1 cellular context compared by ENCODE assay signal in the genomic region with DNA sequence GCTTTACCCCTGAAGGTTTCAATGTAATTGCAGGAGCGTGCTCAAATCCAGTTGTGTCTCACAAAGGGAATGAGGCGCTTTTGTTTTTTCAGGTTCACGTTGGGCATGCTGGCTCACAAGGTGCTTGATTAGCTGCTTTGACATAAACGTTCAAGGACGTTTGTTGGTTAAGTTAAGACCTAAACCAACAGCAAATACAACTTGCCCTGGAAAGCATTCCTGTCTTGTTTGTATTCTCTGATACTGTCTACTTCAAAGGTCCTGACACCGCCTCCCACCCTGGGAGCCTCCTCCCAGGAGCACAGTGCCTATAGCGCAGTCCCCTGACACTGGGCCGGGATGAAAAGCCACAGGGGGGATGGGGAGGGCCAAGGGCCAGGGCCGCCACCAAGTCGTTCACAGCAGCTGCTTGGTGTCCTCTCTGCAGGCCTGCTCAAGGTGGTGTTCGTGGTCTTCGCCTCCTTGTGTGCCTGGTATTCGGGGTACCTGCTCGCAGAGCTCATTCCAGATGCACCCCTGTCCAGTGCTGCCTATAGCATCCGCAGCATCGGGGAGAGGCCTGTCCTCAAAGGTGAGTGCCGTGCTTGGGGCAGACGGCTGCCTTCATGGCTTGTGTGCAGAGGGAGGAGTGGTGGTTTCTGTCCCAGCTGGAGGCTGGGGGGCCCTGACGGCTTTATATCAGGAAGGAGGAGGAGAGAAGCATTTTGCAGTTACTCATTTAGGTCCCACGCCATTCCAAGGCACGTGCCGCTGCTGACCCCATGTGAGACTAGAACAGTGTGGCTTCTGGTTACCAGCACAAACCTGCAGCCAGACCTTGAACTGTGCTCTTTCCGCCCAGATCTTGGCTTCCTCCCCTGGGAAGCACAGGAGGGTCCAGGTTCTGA.
TF ChIP-seq lines count a peak whose summit lies in the region.

No MANE protein-coding gene starts in this region.

TF ChIP-seq in HepG2, 621 proteins besides CTCF, POLR2A, EP300 and RAD21 (continued from another document and continues in another):
- TF ChIP-seq FOXK1 (CRISPR knock-in tag; IDR thresholded peaks at IDR 0.05; ENCODE audit: borderline replicate concordance, low read depth), result peak; percentile 73; the same call in 1 of the 2 replicates
- TF ChIP-seq NFE2L2 (IDR thresholded peaks at IDR 0.05; ENCODE audit: low read length), result no peak
- TF ChIP-seq, protein P1, sequence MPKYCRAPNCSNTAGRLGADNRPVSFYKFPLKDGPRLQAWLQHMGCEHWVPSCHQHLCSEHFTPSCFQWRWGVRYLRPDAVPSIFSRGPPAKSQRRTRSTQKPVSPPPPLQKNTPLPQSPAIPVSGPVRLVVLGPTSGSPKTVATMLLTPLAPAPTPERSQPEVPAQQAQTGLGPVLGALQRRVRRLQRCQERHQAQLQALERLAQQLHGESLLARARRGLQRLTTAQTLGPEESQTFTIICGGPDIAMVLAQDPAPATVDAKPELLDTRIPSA (CRISPR knock-in tag; IDR thresholded peaks at IDR 0.05; ENCODE audit: borderline replicate concordance), result no peak
- 0 out of 2 replicates have a peak, but pooled peaks have one; percentile 72 for TF ChIP-seq ZNF543 (CRISPR knock-in tag; IDR thresholded peaks at IDR 0.05)
- no peak for TF ChIP-seq ATF1 (CRISPR knock-in tag; IDR thresholded peaks at IDR 0.05)
- peak; percentile 85 for TF ChIP-seq NR2F6 (IDR thresholded peaks at IDR 0.05)
- peak; percentile 90 for TF ChIP-seq NR2F6 (CRISPR knock-in tag; IDR thresholded peaks at IDR 0.05)
- TF ChIP-seq POLR2AphosphoS2 (IDR thresholded peaks at IDR 0.05; ENCODE audit: low read depth, low read length), result no peak
- TF ChIP-seq KDM6A (CRISPR knock-in tag; IDR thresholded peaks at IDR 0.05; ENCODE audit: low read depth), result peak; percentile 96
- TF ChIP-seq MTA3 (CRISPR knock-in tag; IDR thresholded peaks at IDR 0.05), result no peak
- TF ChIP-seq ZSCAN21 (CRISPR knock-in tag; IDR thresholded peaks at IDR 0.05; ENCODE audit: borderline replicate concordance), result peak; percentile 23; the same call in 1 of the 2 replicates
- no peak for TF ChIP-seq NPAS2 (CRISPR knock-in tag; IDR thresholded peaks at IDR 0.05; ENCODE audit: borderline replicate concordance)
- TF ChIP-seq FOXM1 (CRISPR knock-in tag; IDR thresholded peaks at IDR 0.05), result no peak
- TF ChIP-seq, protein P2, sequence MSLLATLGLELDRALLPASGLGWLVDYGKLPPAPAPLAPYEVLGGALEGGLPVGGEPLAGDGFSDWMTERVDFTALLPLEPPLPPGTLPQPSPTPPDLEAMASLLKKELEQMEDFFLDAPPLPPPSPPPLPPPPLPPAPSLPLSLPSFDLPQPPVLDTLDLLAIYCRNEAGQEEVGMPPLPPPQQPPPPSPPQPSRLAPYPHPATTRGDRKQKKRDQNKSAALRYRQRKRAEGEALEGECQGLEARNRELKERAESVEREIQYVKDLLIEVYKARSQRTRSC (CRISPR knock-in tag; IDR thresholded peaks at IDR 0.05; ENCODE audit: low read depth), result no peak
- TF ChIP-seq, protein P3, sequence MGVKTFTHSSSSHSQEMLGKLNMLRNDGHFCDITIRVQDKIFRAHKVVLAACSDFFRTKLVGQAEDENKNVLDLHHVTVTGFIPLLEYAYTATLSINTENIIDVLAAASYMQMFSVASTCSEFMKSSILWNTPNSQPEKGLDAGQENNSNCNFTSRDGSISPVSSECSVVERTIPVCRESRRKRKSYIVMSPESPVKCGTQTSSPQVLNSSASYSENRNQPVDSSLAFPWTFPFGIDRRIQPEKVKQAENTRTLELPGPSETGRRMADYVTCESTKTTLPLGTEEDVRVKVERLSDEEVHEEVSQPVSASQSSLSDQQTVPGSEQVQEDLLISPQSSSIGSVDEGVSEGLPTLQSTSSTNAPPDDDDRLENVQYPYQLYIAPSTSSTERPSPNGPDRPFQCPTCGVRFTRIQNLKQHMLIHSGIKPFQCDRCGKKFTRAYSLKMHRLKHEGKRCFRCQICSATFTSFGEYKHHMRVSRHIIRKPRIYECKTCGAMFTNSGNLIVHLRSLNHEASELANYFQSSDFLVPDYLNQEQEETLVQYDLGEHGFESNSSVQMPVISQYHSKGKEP (CRISPR knock-in tag; IDR thresholded peaks at IDR 0.05), result no peak
- no peak for TF ChIP-seq IKZF1 (IDR thresholded peaks at IDR 0.05)
- TF ChIP-seq, protein P4, sequence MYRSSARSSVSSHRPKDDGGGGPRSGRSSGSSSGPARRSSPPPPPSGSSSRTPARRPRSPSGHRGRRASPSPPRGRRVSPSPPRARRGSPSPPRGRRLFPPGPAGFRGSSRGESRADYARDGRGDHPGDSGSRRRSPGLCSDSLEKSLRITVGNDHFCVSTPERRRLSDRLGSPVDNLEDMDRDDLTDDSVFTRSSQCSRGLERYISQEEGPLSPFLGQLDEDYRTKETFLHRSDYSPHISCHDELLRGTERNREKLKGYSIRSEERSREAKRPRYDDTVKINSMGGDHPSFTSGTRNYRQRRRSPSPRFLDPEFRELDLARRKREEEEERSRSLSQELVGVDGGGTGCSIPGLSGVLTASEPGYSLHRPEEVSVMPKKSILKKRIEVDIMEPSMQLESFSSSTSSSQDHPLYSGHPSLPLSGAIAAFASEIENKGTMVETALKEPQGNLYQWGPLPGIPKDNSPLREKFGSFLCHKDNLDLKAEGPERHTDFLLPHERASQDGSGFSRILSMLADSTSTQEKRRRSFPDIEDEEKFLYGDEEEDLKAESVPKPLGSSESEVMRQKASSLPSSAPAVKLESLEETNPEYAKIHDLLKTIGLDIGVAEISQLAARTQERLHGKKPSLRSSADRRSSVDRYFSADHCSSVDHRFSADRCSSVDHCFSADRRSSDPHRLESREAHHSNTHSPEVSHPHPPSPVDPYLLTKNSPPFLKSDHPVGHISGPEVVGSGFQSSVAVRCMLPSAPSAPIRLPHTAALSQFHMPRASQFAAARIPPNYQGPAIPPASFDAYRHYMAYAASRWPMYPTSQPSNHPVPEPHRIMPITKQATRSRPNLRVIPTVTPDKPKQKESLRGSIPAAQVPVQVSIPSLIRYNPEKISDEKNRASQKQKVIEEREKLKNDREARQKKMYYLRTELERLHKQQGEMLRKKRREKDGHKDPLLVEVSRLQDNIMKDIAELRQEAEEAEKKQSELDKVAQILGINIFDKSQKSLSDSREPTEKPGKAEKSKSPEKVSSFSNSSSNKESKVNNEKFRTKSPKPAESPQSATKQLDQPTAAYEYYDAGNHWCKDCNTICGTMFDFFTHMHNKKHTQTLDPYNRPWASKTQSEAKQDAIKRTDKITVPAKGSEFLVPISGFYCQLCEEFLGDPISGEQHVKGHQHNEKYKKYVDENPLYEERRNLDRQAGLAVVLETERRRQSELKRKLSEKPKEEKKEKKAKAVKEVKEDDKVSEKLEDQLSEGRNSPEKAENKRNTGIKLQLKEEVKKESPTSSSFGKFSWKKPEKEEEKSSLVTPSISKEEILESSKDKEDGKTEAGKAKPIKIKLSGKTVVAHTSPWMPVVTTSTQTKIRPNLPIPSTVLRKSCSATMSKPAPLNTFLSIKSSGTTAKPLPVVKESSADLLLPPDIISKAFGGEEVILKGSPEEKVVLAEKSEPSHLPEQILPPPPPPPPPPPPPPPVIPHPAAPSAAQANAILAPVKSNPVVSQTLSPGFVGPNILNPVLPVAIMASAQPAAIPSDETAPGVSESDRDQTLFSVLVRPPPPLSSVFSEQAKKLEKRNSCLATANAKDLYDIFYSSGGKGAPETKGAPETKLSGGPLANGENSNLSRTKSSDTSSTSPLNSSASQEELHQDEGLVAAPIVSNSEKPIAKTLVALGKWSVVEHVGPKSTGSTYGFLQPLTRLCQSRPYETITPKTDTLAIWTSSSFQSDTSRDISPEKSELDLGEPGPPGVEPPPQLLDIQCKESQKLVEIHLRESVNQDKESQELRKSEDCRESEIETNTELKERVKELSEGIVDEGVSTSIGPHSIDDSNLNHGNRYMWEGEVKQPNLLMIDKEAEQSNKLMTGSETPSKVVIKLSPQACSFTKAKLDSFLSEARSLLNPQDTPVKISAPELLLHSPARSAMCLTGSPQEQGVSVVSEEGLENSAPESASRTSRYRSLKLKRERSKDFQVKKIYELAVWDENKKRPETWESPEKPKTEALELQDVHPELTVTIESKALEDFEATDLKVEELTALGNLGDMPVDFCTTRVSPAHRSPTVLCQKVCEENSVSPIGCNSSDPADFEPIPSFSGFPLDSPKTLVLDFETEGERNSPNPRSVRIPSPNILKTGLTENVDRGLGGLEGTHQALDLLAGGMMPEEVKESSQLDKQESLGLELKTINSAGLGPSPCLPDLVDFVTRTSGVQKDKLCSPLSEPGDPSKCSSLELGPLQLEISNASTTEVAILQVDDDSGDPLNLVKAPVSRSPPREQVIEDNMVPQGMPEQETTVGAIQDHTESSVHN (CRISPR knock-in tag; IDR thresholded peaks at IDR 0.05), result no peak
- TF ChIP-seq, protein P5, sequence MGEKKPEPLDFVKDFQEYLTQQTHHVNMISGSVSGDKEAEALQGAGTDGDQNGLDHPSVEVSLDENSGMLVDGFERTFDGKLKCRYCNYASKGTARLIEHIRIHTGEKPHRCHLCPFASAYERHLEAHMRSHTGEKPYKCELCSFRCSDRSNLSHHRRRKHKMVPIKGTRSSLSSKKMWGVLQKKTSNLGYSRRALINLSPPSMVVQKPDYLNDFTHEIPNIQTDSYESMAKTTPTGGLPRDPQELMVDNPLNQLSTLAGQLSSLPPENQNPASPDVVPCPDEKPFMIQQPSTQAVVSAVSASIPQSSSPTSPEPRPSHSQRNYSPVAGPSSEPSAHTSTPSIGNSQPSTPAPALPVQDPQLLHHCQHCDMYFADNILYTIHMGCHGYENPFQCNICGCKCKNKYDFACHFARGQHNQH (CRISPR knock-in tag; IDR thresholded peaks at IDR 0.05), result peak; percentile 43; the same call in 1 of the 2 replicates
- TF ChIP-seq, protein P6, sequence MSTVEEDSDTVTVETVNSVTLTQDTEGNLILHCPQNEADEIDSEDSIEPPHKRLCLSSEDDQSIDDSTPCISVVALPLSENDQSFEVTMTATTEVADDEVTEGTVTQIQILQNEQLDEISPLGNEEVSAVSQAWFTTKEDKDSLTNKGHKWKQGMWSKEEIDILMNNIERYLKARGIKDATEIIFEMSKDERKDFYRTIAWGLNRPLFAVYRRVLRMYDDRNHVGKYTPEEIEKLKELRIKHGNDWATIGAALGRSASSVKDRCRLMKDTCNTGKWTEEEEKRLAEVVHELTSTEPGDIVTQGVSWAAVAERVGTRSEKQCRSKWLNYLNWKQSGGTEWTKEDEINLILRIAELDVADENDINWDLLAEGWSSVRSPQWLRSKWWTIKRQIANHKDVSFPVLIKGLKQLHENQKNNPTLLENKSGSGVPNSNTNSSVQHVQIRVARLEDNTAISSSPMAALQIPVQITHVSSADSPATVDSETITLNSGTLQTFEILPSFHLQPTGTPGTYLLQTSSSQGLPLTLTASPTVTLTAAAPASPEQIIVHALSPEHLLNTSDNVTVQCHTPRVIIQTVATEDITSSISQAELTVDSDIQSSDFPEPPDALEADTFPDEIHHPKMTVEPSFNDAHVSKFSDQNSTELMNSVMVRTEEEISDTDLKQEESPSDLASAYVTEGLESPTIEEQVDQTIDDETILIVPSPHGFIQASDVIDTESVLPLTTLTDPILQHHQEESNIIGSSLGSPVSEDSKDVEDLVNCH (CRISPR knock-in tag; IDR thresholded peaks at IDR 0.05), result no peak
- TF ChIP-seq ZNF256 (CRISPR knock-in tag; conservative IDR thresholded peaks at IDR 0.05), result no peak; the same call in 1 of the 2 replicates
- peak; percentile 96 for TF ChIP-seq TEAD3 (CRISPR knock-in tag; optimal IDR thresholded peaks at IDR 0.05; ENCODE audit: borderline replicate concordance)
- no peak for TF ChIP-seq ZNF557 (CRISPR knock-in tag; IDR thresholded peaks at IDR 0.05)
- TF ChIP-seq RARG (CRISPR knock-in tag; IDR thresholded peaks at IDR 0.05; ENCODE audit: low read depth), result no peak
- TF ChIP-seq, protein P7, sequence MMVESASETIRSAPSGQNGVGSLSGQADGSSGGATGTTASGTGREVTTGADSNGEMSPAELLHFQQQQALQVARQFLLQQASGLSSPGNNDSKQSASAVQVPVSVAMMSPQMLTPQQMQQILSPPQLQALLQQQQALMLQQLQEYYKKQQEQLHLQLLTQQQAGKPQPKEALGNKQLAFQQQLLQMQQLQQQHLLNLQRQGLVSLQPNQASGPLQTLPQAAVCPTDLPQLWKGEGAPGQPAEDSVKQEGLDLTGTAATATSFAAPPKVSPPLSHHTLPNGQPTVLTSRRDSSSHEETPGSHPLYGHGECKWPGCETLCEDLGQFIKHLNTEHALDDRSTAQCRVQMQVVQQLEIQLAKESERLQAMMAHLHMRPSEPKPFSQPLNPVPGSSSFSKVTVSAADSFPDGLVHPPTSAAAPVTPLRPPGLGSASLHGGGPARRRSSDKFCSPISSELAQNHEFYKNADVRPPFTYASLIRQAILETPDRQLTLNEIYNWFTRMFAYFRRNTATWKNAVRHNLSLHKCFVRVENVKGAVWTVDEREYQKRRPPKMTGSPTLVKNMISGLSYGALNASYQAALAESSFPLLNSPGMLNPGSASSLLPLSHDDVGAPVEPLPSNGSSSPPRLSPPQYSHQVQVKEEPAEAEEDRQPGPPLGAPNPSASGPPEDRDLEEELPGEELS (CRISPR knock-in tag; IDR thresholded peaks at IDR 0.05), result peak; percentile 95
- peak; percentile 43; the same call in 1 of the 2 replicates for TF ChIP-seq MEF2D (CRISPR knock-in tag; IDR thresholded peaks at IDR 0.05)
- no peak for TF ChIP-seq ZNF816 (CRISPR knock-in tag; IDR thresholded peaks at IDR 0.05; ENCODE audit: borderline replicate concordance)
- TF ChIP-seq, protein P8, sequence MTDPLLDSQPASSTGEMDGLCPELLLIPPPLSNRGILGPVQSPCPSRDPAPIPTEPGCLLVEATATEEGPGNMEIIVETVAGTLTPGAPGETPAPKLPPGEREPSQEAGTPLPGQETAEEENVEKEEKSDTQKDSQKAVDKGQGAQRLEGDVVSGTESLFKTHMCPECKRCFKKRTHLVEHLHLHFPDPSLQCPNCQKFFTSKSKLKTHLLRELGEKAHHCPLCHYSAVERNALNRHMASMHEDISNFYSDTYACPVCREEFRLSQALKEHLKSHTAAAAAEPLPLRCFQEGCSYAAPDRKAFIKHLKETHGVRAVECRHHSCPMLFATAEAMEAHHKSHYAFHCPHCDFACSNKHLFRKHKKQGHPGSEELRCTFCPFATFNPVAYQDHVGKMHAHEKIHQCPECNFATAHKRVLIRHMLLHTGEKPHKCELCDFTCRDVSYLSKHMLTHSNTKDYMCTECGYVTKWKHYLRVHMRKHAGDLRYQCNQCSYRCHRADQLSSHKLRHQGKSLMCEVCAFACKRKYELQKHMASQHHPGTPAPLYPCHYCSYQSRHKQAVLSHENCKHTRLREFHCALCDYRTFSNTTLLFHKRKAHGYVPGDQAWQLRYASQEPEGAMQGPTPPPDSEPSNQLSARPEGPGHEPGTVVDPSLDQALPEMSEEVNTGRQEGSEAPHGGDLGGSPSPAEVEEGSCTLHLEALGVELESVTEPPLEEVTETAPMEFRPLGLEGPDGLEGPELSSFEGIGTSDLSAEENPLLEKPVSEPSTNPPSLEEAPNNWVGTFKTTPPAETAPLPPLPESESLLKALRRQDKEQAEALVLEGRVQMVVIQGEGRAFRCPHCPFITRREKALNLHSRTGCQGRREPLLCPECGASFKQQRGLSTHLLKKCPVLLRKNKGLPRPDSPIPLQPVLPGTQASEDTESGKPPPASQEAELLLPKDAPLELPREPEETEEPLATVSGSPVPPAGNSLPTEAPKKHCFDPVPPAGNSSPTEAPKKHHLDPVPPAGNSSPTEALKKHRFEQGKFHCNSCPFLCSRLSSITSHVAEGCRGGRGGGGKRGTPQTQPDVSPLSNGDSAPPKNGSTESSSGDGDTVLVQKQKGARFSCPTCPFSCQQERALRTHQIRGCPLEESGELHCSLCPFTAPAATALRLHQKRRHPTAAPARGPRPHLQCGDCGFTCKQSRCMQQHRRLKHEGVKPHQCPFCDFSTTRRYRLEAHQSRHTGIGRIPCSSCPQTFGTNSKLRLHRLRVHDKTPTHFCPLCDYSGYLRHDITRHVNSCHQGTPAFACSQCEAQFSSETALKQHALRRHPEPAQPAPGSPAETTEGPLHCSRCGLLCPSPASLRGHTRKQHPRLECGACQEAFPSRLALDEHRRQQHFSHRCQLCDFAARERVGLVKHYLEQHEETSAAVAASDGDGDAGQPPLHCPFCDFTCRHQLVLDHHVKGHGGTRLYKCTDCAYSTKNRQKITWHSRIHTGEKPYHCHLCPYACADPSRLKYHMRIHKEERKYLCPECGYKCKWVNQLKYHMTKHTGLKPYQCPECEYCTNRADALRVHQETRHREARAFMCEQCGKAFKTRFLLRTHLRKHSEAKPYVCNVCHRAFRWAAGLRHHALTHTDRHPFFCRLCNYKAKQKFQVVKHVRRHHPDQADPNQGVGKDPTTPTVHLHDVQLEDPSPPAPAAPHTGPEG (CRISPR knock-in tag; IDR thresholded peaks at IDR 0.05), result 0 out of 2 replicates have a peak, but pooled peaks have one; percentile 1
